8 cellular contexts compared by ENCODE assay signal in genomic region chrX:70434914-70435586, GRCh38. TPM values are rescaled to one million over a fixed set of nuclear protein-coding genes. Genes with fewer than 3 reads are reported as not detected.
DNase-seq lines count a peak whose midpoint lies in the region; ATAC-seq, FAIRE-seq and TF ChIP-seq lines count a peak whose summit lies in the region.

No MANE protein-coding gene starts in this region.

- ATAC-seq in left cardiac atrium (peak; percentile 48 to 67), HG03045 (IDR thresholded peaks at IDR 0.05; ENCODE audit: unreplicated experiment) (no peak)

- peak overlapping the region; percentile 84 for H3K27ac Mint-ChIP-seq in T-helper 1 cell treated with Interleukin-12 subunit alpha and Interleukin-12 subunit beta and Interleukin-4 antibody, amounts not matched to agents 30 μg/mL and 1 μg/mL, for 36 hours

- H3K36me3 Mint-ChIP-seq in T-helper 1 cell treated with Interleukin-12 subunit alpha and Interleukin-12 subunit beta and Interleukin-4 antibody, amounts not matched to agents 30 μg/mL and 1 μg/mL, for 36 hours (ENCODE audit: low read depth): no peaks in the 10 kb centered on the region

- H3K27ac ChIP-seq in VCaP (peak overlapping the region; percentile 72; the same call in 1 of the 2 replicates), small intestine (ENCODE audit: low read depth in 1 of 2, low read length in 1 of 2) (peak overlapping the region in 1 of 2 donors; percentile 62)

- WGBS in small intestine, 3 donors: 20 to 48% (median 45%) methylated on average over 17 of the region's 17 CpGs

- peaks cover 25% of the 10 kb centered on the region for H3K4me1 Mint-ChIP-seq in T-helper 1 cell treated with Interleukin-12 subunit alpha and Interleukin-12 subunit beta and Interleukin-4 antibody, amounts not matched to agents 30 μg/mL and 1 μg/mL, for 36 hours (ENCODE audit: low read depth)

- DNase-seq in T-helper 1 cell (no peak), left cardiac atrium (peak; percentile 50), small intestine (no peak), kidney tubule cell (ENCODE audit: low spot score) (no peak), NCI-H1092 (lab: John Stamatoyannopoulos, UW) (no peak)

- intact Hi-C loops in left cardiac atrium (cut with DNase I): no loop called here

- H3K27me3 Mint-ChIP-seq in T-helper 1 cell treated with Interleukin-12 subunit alpha and Interleukin-12 subunit beta and Interleukin-4 antibody, amounts not matched to agents 30 μg/mL and 1 μg/mL, for 36 hours (ENCODE audit: low read depth): peaks cover 11% of the 10 kb centered on the region

- FAIRE-seq in small intestine (lab: Jason Lieb, UNC): no peak

- peak overlapping the region; percentile 85 for H3K4me3 Mint-ChIP-seq in T-helper 1 cell treated with Interleukin-12 subunit alpha and Interleukin-12 subunit beta and Interleukin-4 antibody, amounts not matched to agents 30 μg/mL and 1 μg/mL, for 36 hours

- no peaks in the 10 kb centered on the region for H3K36me3 ChIP-seq in small intestine (ENCODE audit: control insufficient read depth in 2 of 2, insufficient read depth in 2 of 2, low read length in 2 of 2)

- H3K4me3 ChIP-seq in small intestine (ENCODE audit: low read depth in 1 of 2, low read length in 2 of 2): peak overlapping the region; percentile 1 to 52

- H3K9me3 ChIP-seq in small intestine (ENCODE audit: control insufficient read depth, low read depth): no peaks in the 10 kb centered on the region

- no peak for TF ChIP-seq CTCF in VCaP (conservative IDR thresholded peaks at IDR 0.05)

- no peaks in the 10 kb centered on the region for H3K9me3 Mint-ChIP-seq in T-helper 1 cell treated with Interleukin-12 subunit alpha and Interleukin-12 subunit beta and Interleukin-4 antibody, amounts not matched to agents 30 μg/mL and 1 μg/mL, for 36 hours

- H3K4me1 ChIP-seq in small intestine (ENCODE audit: control insufficient read depth in 2 of 2, insufficient read depth in 1 of 2, low read depth in 1 of 2, low read length in 1 of 2): no peaks in the 10 kb centered on the region

- H3K27me3 ChIP-seq in small intestine (ENCODE audit: control insufficient read depth in 2 of 2, insufficient read depth in 2 of 2, low read length in 2 of 2): no peaks in the 10 kb centered on the region

RNA-seq across cellular contexts. Expression of gene DLG3, which starts 9.6 kb away (rescaled TPM):
- 10 to 100 TPM; 14.8 to 15.0 TPM for total RNA-seq in left cardiac atrium
- polyA plus RNA-seq in small intestine: 10 to 100 TPM; 22.2 to 40.0 (median 27.6) TPM

RNA-seq across cellular contexts. Expression of gene GDPD2, which starts 11.9 kb away (rescaled TPM):
- total RNA-seq in left cardiac atrium: not detected
- polyA plus RNA-seq in small intestine: 10 to 100 TPM in 2 of 3 donors, 1 to 10 TPM in 1; 2.6 to 26.4 (median 25.9) TPM
